Comparison of ENCODE assay signal across 8 cellular contexts in the genomic region with DNA sequence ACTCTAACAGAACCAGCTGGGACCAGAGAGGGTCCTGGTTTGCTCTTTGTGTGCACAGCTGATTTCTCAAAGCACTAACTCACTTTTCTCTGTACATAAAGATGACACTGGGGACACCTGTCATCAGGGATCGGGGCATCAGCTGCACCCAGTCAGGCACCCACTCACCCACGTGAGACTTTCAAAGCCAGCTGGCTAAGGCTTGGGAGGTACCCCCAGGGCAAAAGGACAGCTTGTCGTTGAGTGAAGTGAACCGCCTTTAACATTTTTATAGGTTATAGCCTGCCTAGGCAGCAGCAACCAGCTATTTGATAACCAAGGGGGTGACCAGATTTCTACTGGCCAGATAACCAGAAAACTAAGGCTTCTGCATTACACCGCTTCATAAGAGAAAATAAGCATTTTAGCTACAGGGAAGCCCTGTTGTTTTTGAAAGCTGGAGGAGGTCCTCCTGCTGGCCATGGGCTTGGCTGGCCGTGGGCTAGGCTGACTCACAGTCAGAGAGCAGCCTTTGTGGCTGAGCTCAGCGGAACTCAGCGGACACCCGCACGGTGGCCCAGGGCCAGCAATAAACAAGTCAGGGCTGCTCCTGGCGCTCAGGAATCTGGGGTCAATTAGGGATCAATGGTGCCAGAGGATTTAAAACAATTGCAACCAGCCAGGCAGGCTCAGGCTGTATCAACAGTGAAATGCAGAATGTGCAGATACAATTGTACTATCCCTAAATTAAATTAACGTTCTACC. TPM values are rescaled to one million over a fixed set of nuclear protein-coding genes. Genes with fewer than 3 reads are reported as not detected.
DNase-seq lines count a peak whose midpoint lies in the region; ATAC-seq and TF ChIP-seq lines count a peak whose summit lies in the region.

No MANE protein-coding gene starts in this region.

- H3K9me3 Mint-ChIP-seq in CD14-positive monocyte, result no peaks in the 10 kb centered on the region

- peak overlapping the region; percentile 24; the same call in 1 of the 2 replicates for H3K27ac ChIP-seq in SJSA1

- DNase-seq in ELR (ENCODE audit: low read depth) (peak; percentile 94), SJSA1 (ENCODE audit: low read depth in 1 of 2, low spot score in 2 of 2) (peak; percentile 78 to 93), fibroblast of pulmonary artery (ENCODE audit: low read depth) (peak; percentile 92), occipital lobe (lab: John Stamatoyannopoulos, UW) (peak; percentile 53), NCI-H526 treated with DMSO at 0.1 percent for 48 hours (lab: John Stamatoyannopoulos, UW) (no peak), CD14-positive monocyte (ENCODE audit: low spot score) (no peak)

- H3K27ac Mint-ChIP-seq in CD14-positive monocyte, result peak overlapping the region in 1 of 7 donors; percentile 62

- intact Hi-C loops in CD14-positive monocyte (cut with micrococcal nuclease), result no loop called here

- no peaks in the 10 kb centered on the region for H3K9me3 ChIP-seq in SJSA1 (replicated peaks)

- no peaks in the 10 kb centered on the region for H3K36me3 ChIP-seq in SJSA1

- H3K4me1 ChIP-seq in SJSA1 (replicated peaks), result peaks cover 47% of the 10 kb centered on the region

- TF ChIP-seq CTCF in fibroblast of pulmonary artery (IDR thresholded peaks at IDR 0.05; ENCODE audit: low read length, missing control alignments), result peak; percentile 68
- no peak for TF ChIP-seq CTCF in CD14-positive monocyte (IDR thresholded peaks at IDR 0.05)

- H3K36me3 Mint-ChIP-seq in CD14-positive monocyte, result peaks cover 5 to 6% of the 10 kb centered on the region in 2 donors

- H3K4me3 Mint-ChIP-seq in CD14-positive monocyte, result no peak overlapping the region

- no peak overlapping the region for H3K4me3 ChIP-seq in SJSA1
- no peak overlapping the region for H3K4me3 ChIP-seq in fibroblast of pulmonary artery (replicated peaks; ENCODE audit: low read depth, low read length)

- no peaks in the 10 kb centered on the region for H3K27me3 ChIP-seq in SJSA1 (replicated peaks)

- no peak for ATAC-seq in HG03571 (IDR thresholded peaks at IDR 0.05; ENCODE audit: unreplicated experiment)
- ATAC-seq in HG03460 (IDR thresholded peaks at IDR 0.05; ENCODE audit: unreplicated experiment), result no peak

- H3K27me3 Mint-ChIP-seq in CD14-positive monocyte (ENCODE audit: low read depth in 3 of 3), result peaks cover 7 to 16% (median 8%) of the 10 kb centered on the region in 3 donors

- H3K4me1 Mint-ChIP-seq in CD14-positive monocyte, result peaks cover 16% of the 10 kb centered on the region

RNA-seq across cellular contexts. Expression of a gene that starts 57.1 kb away (rescaled TPM):
- 1.1 and 1.6 TPM in 2 replicates for total RNA-seq in SJSA1 (2014; rRNA removed; shearing (Covaris generic))
- total RNA-seq in occipital lobe, result 2.5 TPM
- 100 to 1,000 TPM; 220 to 269 TPM for polyA plus RNA-seq in CD14-positive monocyte

Comparison
In these comparisons a context has a peak if more than half of its experiments do, and no peak if none do; other contexts are left out.
1. DNase-seq: peak in ELR (single experiment), SJSA1 (2 of 2), fibroblast of pulmonary artery (single experiment) and occipital lobe (single experiment); none in NCI-H526 treated with DMSO at 0.1 percent for 48 hours (single experiment) and CD14-positive monocyte (single experiment).